ENCODE assay signal across 14 cellular contexts in genomic region chr5:151084363-151084762, GRCh38. TPM values are rescaled to one million over a fixed set of nuclear protein-coding genes. Genes with fewer than 3 reads are reported as not detected.
A peak's percentile ranks its signal among the peaks of the same experiment; 100 is the strongest.
DNase-seq lines count a peak whose midpoint lies in the region; ATAC-seq and TF ChIP-seq lines count a peak whose summit lies in the region.
"Had no signal": no experiment of that assay in that cellular context is flagged by ENCODE, and none has a peak within 500 bp of the region (broad histone marks: within the 10 kb centered on the region; RNA-seq: fewer than 3 reads in every experiment).

No MANE protein-coding gene starts in this region.

- H3K36me3 Mint-ChIP-seq in activated T-cell treated with anti-CD3 and anti-CD28 coated beads, Interleukin-2, amount 50 U/mL, for 4 hours (ENCODE audit: insufficient read depth) = peaks cover 2% of the 10 kb centered on the region
- peaks cover 72% of the 10 kb centered on the region for H3K36me3 Mint-ChIP-seq in activated T-helper 17 cell treated with anti-CD3 and anti-CD28 coated beads, Interleukin-2, amount 50 U/mL, for 72 hours (ENCODE audit: low read depth)
- H3K36me3 Mint-ChIP-seq in type B pancreatic cell = peaks cover 4% of the 10 kb centered on the region

- DNase-seq in activated T-cell treated with anti-CD3 and anti-CD28 coated beads, Interleukin-2, amount 50 U/mL, for 4 hours = no peak
- no peak for DNase-seq in activated T-cell treated with anti-CD3 and anti-CD28 coated beads, Interleukin-2, amount 50 U/mL, for 48 hours
- DNase-seq in iris pigment epithelial cell (ENCODE audit: low read depth) (peak; percentile 75), type B pancreatic cell (ENCODE audit: extremely low spot score, unreplicated experiment) (no peak), NCI-H345 (lab: John Stamatoyannopoulos, UW) (no peak), T-helper 9 cell (no peak), COLO668 (lab: John Stamatoyannopoulos, UW; ENCODE audit: unreplicated experiment) (no peak)
- DNase-seq: DND-41, HCEC 1CT, immature natural killer cell, NCI-H1105, NCI-H510A, trophoblast cell had no signal

- H3K4me1 Mint-ChIP-seq in activated T-cell treated with anti-CD3 and anti-CD28 coated beads, Interleukin-2, amount 50 U/mL, for 4 hours (ENCODE audit: low read depth) = peaks cover 67% of the 10 kb centered on the region
- H3K4me1 Mint-ChIP-seq in activated T-helper 17 cell treated with anti-CD3 and anti-CD28 coated beads, Interleukin-2, amount 50 U/mL, for 72 hours = peaks cover 12% of the 10 kb centered on the region
- peaks cover 28% of the 10 kb centered on the region for H3K4me1 Mint-ChIP-seq in type B pancreatic cell (ENCODE audit: unreplicated experiment)

- H3K27ac Mint-ChIP-seq in activated T-helper 17 cell treated with anti-CD3 and anti-CD28 coated beads, Interleukin-2, amount 50 U/mL, for 72 hours = peak overlapping the region; percentile 85
- H3K27ac Mint-ChIP-seq in type B pancreatic cell = peak overlapping the region; percentile 98

- H3K27me3 Mint-ChIP-seq in activated T-cell treated with anti-CD3 and anti-CD28 coated beads, Interleukin-2, amount 50 U/mL, for 4 hours (ENCODE audit: low read depth) = no peaks in the 10 kb centered on the region
- no peaks in the 10 kb centered on the region for H3K27me3 Mint-ChIP-seq in activated T-helper 17 cell treated with anti-CD3 and anti-CD28 coated beads, Interleukin-2, amount 50 U/mL, for 72 hours
- no peaks in the 10 kb centered on the region for H3K27me3 Mint-ChIP-seq in type B pancreatic cell

- H3K9me3 Mint-ChIP-seq in activated T-cell treated with anti-CD3 and anti-CD28 coated beads, Interleukin-2, amount 50 U/mL, for 4 hours = no peaks in the 10 kb centered on the region
- no peaks in the 10 kb centered on the region for H3K9me3 Mint-ChIP-seq in activated T-helper 17 cell treated with anti-CD3 and anti-CD28 coated beads, Interleukin-2, amount 50 U/mL, for 72 hours
- no peaks in the 10 kb centered on the region for H3K9me3 Mint-ChIP-seq in type B pancreatic cell
- H3K9me3 Mint-ChIP-seq: immature natural killer cell had no signal

- TF ChIP-seq CTCF in type B pancreatic cell (conservative IDR thresholded peaks at IDR 0.05) = no peak

- peak overlapping the region; percentile 82 for H3K4me3 Mint-ChIP-seq in activated T-cell treated with anti-CD3 and anti-CD28 coated beads, Interleukin-2, amount 50 U/mL, for 4 hours
- H3K4me3 Mint-ChIP-seq in activated T-helper 17 cell treated with anti-CD3 and anti-CD28 coated beads, Interleukin-2, amount 50 U/mL, for 72 hours = peak overlapping the region; percentile 88
- no peak overlapping the region for H3K4me3 Mint-ChIP-seq in type B pancreatic cell
- H3K4me3 Mint-ChIP-seq: immature natural killer cell had no signal

- ATAC-seq in activated T-cell treated with anti-CD3 and anti-CD28 coated beads, Interleukin-2, amount 50 U/mL, for 4 hours = no peak
- ATAC-seq in activated T-helper 17 cell treated with anti-CD3 and anti-CD28 coated beads, Interleukin-2, amount 50 U/mL, for 72 hours (replicated peaks) = no peak

RNA-seq across cellular contexts. Expression of gene TNIP1, which starts 3.5 kb away (rescaled TPM):
- 100 to 1,000 TPM; 199 to 329 (median 211) TPM for total RNA-seq in activated T-cell treated with anti-CD3 and anti-CD28 coated beads, Interleukin-2, amount 50 U/mL, for 4 hours
- 100 to 1,000 TPM; 316 to 609 TPM for total RNA-seq in activated T-helper 17 cell treated with anti-CD3 and anti-CD28 coated beads, Interleukin-2, amount 50 U/mL, for 72 hours
- total RNA-seq in type B pancreatic cell (ENCODE audit: low replicate concordance) = 63.6 and 89.2 TPM in 2 replicates
